In the genomic region with DNA sequence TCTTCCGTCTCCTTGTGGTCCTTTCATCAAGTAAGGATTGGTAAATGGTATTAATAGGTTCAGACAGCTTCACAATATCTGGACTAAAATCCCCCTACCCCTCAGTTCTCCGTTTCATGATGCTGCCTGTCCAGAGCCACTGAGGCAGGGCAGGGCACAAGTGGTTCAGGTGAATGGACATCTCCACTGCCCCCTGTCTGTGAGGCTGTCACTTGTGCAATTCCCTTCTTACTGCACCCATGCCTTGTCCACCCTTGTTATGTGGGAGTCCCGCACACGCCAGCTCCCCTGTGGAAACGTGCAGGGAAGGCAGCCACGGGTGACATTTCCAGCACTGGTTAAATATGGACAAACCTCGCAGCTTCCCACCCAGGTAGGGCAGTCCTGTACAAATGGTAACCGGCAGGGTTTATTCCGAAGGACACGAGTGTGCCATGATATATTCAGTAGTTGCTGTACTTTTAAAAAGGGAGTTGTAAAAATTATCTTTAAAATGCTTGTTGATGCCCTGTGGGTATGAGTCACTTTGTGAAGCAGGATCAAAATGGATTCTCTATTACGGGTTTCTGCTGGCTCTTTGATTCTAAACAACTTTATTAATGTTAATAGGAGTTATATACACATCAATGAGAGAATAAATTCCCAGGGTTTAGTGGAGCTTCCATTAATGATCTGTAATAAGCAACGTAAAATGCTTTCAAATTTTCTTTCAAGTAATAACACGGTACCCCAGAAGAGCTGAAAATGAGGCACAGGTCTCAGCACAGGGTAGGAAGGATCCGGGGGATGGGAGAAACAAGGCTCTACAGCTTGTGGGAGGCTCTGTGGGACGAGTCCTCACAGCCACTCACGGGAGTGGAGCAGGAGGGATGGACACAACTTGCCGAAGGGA, we compare ENCODE assay signal across 12 cellular contexts.
DNase-seq lines count a peak whose midpoint lies in the region; ATAC-seq, FAIRE-seq and TF ChIP-seq lines count a peak whose summit lies in the region.
"Had no signal": no experiment of that assay in that cellular context is flagged by ENCODE, and none has a peak within 500 bp of the region (broad histone marks: within the 10 kb centered on the region; RNA-seq: fewer than 3 reads in every experiment).

No MANE protein-coding gene starts in this region.

- H3K9me3 Mint-ChIP-seq in T-helper 2 cell treated with Interferon-gamma antibody and Interleukin-4, amounts not matched to agents 5 μg/mL and 100 μg/mL, for 36 hours = no peaks in the 10 kb centered on the region

- TF ChIP-seq EP300 in H1 (IDR thresholded peaks at IDR 0.05; ENCODE audit: borderline replicate concordance in 1 of 2, low read depth in 2 of 2, low read length in 2 of 2) = no peak

- no peak overlapping the region for H2BK120ac ChIP-seq in H1 (replicated peaks; ENCODE audit: low read depth, low read length)

- H4K91ac ChIP-seq in H1 (replicated peaks; ENCODE audit: insufficient read length, low read length) = no peak overlapping the region

- H3K27ac ChIP-seq in H1 (ENCODE audit: low read depth, low read length) = no peak overlapping the region

- H3K4me2 ChIP-seq in H1 (ENCODE audit: insufficient read depth in 1 of 2, low read depth in 2 of 2, low read length in 2 of 2) = no peak overlapping the region

- H3K4ac ChIP-seq in H1 (replicated peaks; ENCODE audit: insufficient read length, low read depth, low read length) = no peak overlapping the region

- peak; percentile 33 to 41; a peak in 2 of 4 replicates for TF ChIP-seq RAD21 in H1 (IDR thresholded peaks at IDR 0.05 in 1 of 2, conservative IDR thresholded peaks at IDR 0.05 in 1 of 2; ENCODE audit: low read depth in 2 of 2, low read length in 2 of 2)

- H3K9ac ChIP-seq in H1 (replicated peaks in 1 of 4; ENCODE audit: extremely low read depth in 1 of 4, low read depth in 3 of 4, low read length in 3 of 4) = no peak overlapping the region

- no peak overlapping the region for H3K18ac ChIP-seq in H1 (ENCODE audit: extremely low read depth, low read length)

- H3K79me1 ChIP-seq in H1 (ENCODE audit: low read depth, low read length) = no peaks in the 10 kb centered on the region; the same call in 1 of the 2 replicates

- TF ChIP-seq CTCF in NB4 (IDR thresholded peaks at IDR 0.05; ENCODE audit: low read depth, low read length) = peak; percentile 1
- TF ChIP-seq CTCF in H1 (IDR thresholded peaks at IDR 0.05; ENCODE audit: control extremely low read depth in 1 of 3, insufficient read depth in 1 of 3, low read depth in 1 of 3, low read length in 3 of 3) = peak in 2 of 3 experiments; percentile 65 to 74; a peak in 3 of 4 replicates

- peaks cover 3 to 5% of the 10 kb centered on the region in 2 experiments for H4K20me1 ChIP-seq in H1 (replicated peaks in 1 of 2; ENCODE audit: control insufficient read depth in 1 of 2, insufficient read depth in 2 of 2, low read length in 2 of 2)

- 80% methylated on average over 17 of the region's 17 CpGs; no CpG with 5 or more reads in 1 of the 2 experiments for WGBS in H1 (ENCODE audit: extremely low coverage in 1 of 2, insufficient coverage in 1 of 2, insufficient read length in 1 of 2, insufficient replicate concordance in 2 of 2, low coverage in 1 of 2, low lambda C conversion rate in 2 of 2, missing lambda C conversion rate in 1 of 2), 2 experiments

- H3K23ac ChIP-seq in H1 (ENCODE audit: insufficient read length) = no peak overlapping the region

- H3K4me1 ChIP-seq in H1 (replicated peaks in 1 of 4; ENCODE audit: control insufficient read depth in 3 of 4, insufficient read depth in 4 of 4, low read length in 3 of 4) = peaks cover 0 to 14% (median 7%) of the 10 kb centered on the region in 4 experiments; a peak in 5 of 7 replicates

- H3K4me1 Mint-ChIP-seq in T-helper 2 cell treated with Interferon-gamma antibody and Interleukin-4, amounts not matched to agents 5 μg/mL and 100 μg/mL, for 36 hours (ENCODE audit: low read depth) = peaks cover 59% of the 10 kb centered on the region

- POLR2A ChIA-PET in H1 (lab: Charles Lee; ENCODE audit: partially characterized antibody) = no interaction called here

- no peak for ATAC-seq in GM18520 (IDR thresholded peaks at IDR 0.05; ENCODE audit: unreplicated experiment)
- ATAC-seq: activated CD4-positive, CD25-positive, alpha-beta regulatory T cell treated with anti-CD3 and anti-CD28 coated beads, Interleukin-2, amount 50 U/mL, for 24 hours had no signal

- no peak overlapping the region for H3K56ac ChIP-seq in H1 (replicated peaks; ENCODE audit: insufficient read length, low read depth, low read length)

- H3K4me3 Mint-ChIP-seq in T-helper 2 cell treated with Interferon-gamma antibody and Interleukin-4, amounts not matched to agents 5 μg/mL and 100 μg/mL, for 36 hours = no peak overlapping the region

- H3K14ac ChIP-seq in H1 (ENCODE audit: insufficient read length) = no peak overlapping the region

- H4K8ac ChIP-seq in H1 (ENCODE audit: extremely low read depth, insufficient read depth, low read length) = no peak overlapping the region

- peaks cover 14% of the 10 kb centered on the region for H3K36me3 Mint-ChIP-seq in T-helper 2 cell treated with Interferon-gamma antibody and Interleukin-4, amounts not matched to agents 5 μg/mL and 100 μg/mL, for 36 hours (ENCODE audit: low read depth)

- H4K5ac ChIP-seq in H1 (ENCODE audit: insufficient read length, low read depth, low read length) = no peak overlapping the region

- CTCF ChIA-PET in H1 (lab: Charles Lee; ENCODE audit: partially characterized antibody) = interaction anchor here (0.5 to 2.9 kb wide), 27 partner anchors 11 to 249 kb away, joined by 3 to 21 read pairs (median 4); no protein-coding TSS in a partner anchor

- no peak overlapping the region for H2AFZ ChIP-seq in H1 (ENCODE audit: low read length)

- H3K27me3 ChIP-seq in H1 (replicated peaks in 1 of 4; ENCODE audit: control insufficient read depth in 3 of 4, extremely low read depth in 1 of 4, insufficient read depth in 3 of 4, low read length in 3 of 4) = no peaks in the 10 kb centered on the region

- H3K4me3 ChIP-seq in NB4 (ENCODE audit: low read depth, low read length) (no peak overlapping the region), H1 (ENCODE audit: extremely low read depth in 1 of 4, insufficient read depth in 2 of 4, low read depth in 3 of 4, low read length in 4 of 4) (no peak overlapping the region)

- no peak overlapping the region for H2BK5ac ChIP-seq in H1 (ENCODE audit: low read depth, low read length)

- no peaks in the 10 kb centered on the region for H3K27me3 Mint-ChIP-seq in T-helper 2 cell treated with Interferon-gamma antibody and Interleukin-4, amounts not matched to agents 5 μg/mL and 100 μg/mL, for 36 hours (ENCODE audit: low read depth)

- no peak overlapping the region for H2AK5ac ChIP-seq in H1 (ENCODE audit: low read depth, low read length)

- peak overlapping the region; percentile 32 for H3K27ac Mint-ChIP-seq in T-helper 2 cell treated with Interferon-gamma antibody and Interleukin-4, amounts not matched to agents 5 μg/mL and 100 μg/mL, for 36 hours

- H3K23me2 ChIP-seq in H1 (ENCODE audit: low read depth, low read length) = no peaks in the 10 kb centered on the region

- FAIRE-seq in H1 (lab: Jason Lieb, UNC) = no peak
- FAIRE-seq: kidney had no signal

- no peak overlapping the region for H2BK20ac ChIP-seq in H1 (ENCODE audit: low read length)

- no peaks in the 10 kb centered on the region for H3K36me3 ChIP-seq in H1 (ENCODE audit: control insufficient read depth in 2 of 4, insufficient read depth in 4 of 4, low read length in 3 of 4)

- H2BK15ac ChIP-seq in H1 (ENCODE audit: low read length) = no peak overlapping the region

- no peak for DNase-seq in T-helper 2 cell treated with Interferon-gamma antibody and Interleukin-4, amounts not matched to agents 5 μg/mL and 100 μg/mL, for 36 hours (ENCODE audit: low spot score)
- DNase-seq in T-helper 2 cell = no peak
- DNase-seq in NB4 (ENCODE audit: low read depth) = no peak
- DNase-seq in H1 (ENCODE audit: low read depth in 1 of 2, low spot score in 2 of 2) = no peak
- DNase-seq in renal cortical epithelial cell (ENCODE audit: low read depth) = peak; percentile 21
- DNase-seq in NCI-H1105 treated with DMSO at 0.1 percent for 48 hours (lab: John Stamatoyannopoulos, UW) = no peak
- DNase-seq in middle frontal gyrus (ENCODE audit: extremely low spot score, low spot score) = no peak
- DNase-seq: amniotic stem cell; kidney; stimulated activated CD4-positive, alpha-beta T cell treated with anti-CD3 and anti-CD28 coated beads, Interleukin-4, amount 100 ng/mL, for 24 hours had no signal

- H3K79me2 ChIP-seq in H1 (ENCODE audit: control insufficient read depth in 1 of 2, insufficient read depth in 2 of 2, low read length in 2 of 2) = peaks cover 0 to 8% of the 10 kb centered on the region in 2 experiments; a peak in 2 of 4 replicates

- TF ChIP-seq POLR2A in NB4 (IDR thresholded peaks at IDR 0.05; ENCODE audit: extremely low read depth, insufficient read length) (no peak), H1 (IDR thresholded peaks at IDR 0.05; ENCODE audit: control extremely low read depth in 1 of 2, low read depth in 2 of 2, low read length in 2 of 2) (no peak)

- no peak overlapping the region for H2BK12ac ChIP-seq in H1 (ENCODE audit: low read depth, low read length)

- no peaks in the 10 kb centered on the region for H3K9me3 ChIP-seq in H1 (ENCODE audit: insufficient read depth in 2 of 2, low read depth in 1 of 2, low read length in 1 of 2)

TF ChIP-seq in H1, 55 proteins besides CTCF, POLR2A, EP300 and RAD21:
- TF ChIP-seq KDM1A (IDR thresholded peaks at IDR 0.05; ENCODE audit: borderline replicate concordance, low read length) = no peak
- TF ChIP-seq POLR2AphosphoS5 (IDR thresholded peaks at IDR 0.05; ENCODE audit: low read depth, low read length) = peak; percentile 32; the same call in 1 of the 2 replicates
